ENCODE assay signal across 19 cellular contexts in genomic region chr1:111878649-111879048, GRCh38.
DNase-seq lines count a peak whose midpoint lies in the region; ATAC-seq, FAIRE-seq and TF ChIP-seq lines count a peak whose summit lies in the region.
"Had no signal": no experiment of that assay in that cellular context is flagged by ENCODE, and none has a peak within 500 bp of the region (broad histone marks: within the 10 kb centered on the region; RNA-seq: fewer than 3 reads in every experiment).

No MANE protein-coding gene starts in this region.

- H3F3A ChIP-seq in neural progenitor cell (ENCODE audit: low read depth): no peaks in the 10 kb centered on the region

- H3K27ac ChIP-seq in neural progenitor cell: no peak overlapping the region
- H3K27ac ChIP-seq: ascending aorta, BLaER1, coronary artery, hepatocyte had no signal

- H3K9ac ChIP-seq in neural progenitor cell: no peak overlapping the region
- H3K9ac ChIP-seq: BLaER1 had no signal

- ATAC-seq in GM18868 (IDR thresholded peaks at IDR 0.05; ENCODE audit: unreplicated experiment) (peak; percentile 83), HG02981 (IDR thresholded peaks at IDR 0.05; ENCODE audit: unreplicated experiment) (peak; percentile 65), HG03175 (IDR thresholded peaks at IDR 0.05; ENCODE audit: unreplicated experiment) (no peak)
- ATAC-seq: activated CD8-positive, alpha-beta T cell treated with anti-CD3 and anti-CD28 coated beads, Interleukin-2, amount 10 ng/mL, durations not matched to agents 7 days and 5 days; esophagus mucosa; left colon had no signal

- peaks cover 29% of the 10 kb centered on the region for H3K4me1 ChIP-seq in neural progenitor cell

- H3K27me3 ChIP-seq in bronchial epithelial cell (ENCODE audit: control insufficient read depth, insufficient read depth, low read length) (no peaks in the 10 kb centered on the region), neural progenitor cell (no peaks in the 10 kb centered on the region)
- H3K27me3 ChIP-seq: ascending aorta, BLaER1 had no signal

- H3K9me3 Mint-ChIP-seq in neural progenitor cell: no peaks in the 10 kb centered on the region

- peak overlapping the region; percentile 57 for H2AFZ ChIP-seq in neural progenitor cell (replicated peaks)
- H2AFZ ChIP-seq: hepatocyte had no signal

- no peak overlapping the region for H3K4me3 Mint-ChIP-seq in neural progenitor cell
- H3K4me3 Mint-ChIP-seq: activated CD8-positive, alpha-beta T cell treated with anti-CD3 and anti-CD28 coated beads, Interleukin-2, amount 10 ng/mL, durations not matched to agents 7 days and 5 days had no signal

- FAIRE-seq in bronchial epithelial cell (lab: Jason Lieb, UNC): no peak

- H3K36me3 ChIP-seq in bronchial epithelial cell (ENCODE audit: control insufficient read depth, insufficient read depth, low read length) (no peaks in the 10 kb centered on the region), neural progenitor cell (no peaks in the 10 kb centered on the region)
- H3K36me3 ChIP-seq: ascending aorta, BLaER1 had no signal

- no peak overlapping the region for H3K27ac Mint-ChIP-seq in neural progenitor cell
- H3K27ac Mint-ChIP-seq: activated CD8-positive, alpha-beta T cell treated with anti-CD3 and anti-CD28 coated beads, Interleukin-2, amount 10 ng/mL, durations not matched to agents 7 days and 5 days; progenitor cell of endocrine pancreas had no signal

- TF ChIP-seq CTCF in bronchial epithelial cell (IDR thresholded peaks at IDR 0.05; ENCODE audit: insufficient read depth, low read length, severe bottlenecking) (no peak), neural progenitor cell (IDR thresholded peaks at IDR 0.05) (no peak)

- DNase-seq in bronchial epithelial cell (ENCODE audit: low read depth) (peak; percentile 87), neural progenitor cell (ENCODE audit: low spot score) (no peak), NCI-H128 (lab: John Stamatoyannopoulos, UW; ENCODE audit: unreplicated experiment) (no peak), DMS153 treated with DMSO at 0.1 percent for 48 hours (lab: John Stamatoyannopoulos, UW; ENCODE audit: unreplicated experiment) (no peak), activated T-cell treated with anti-CD3 and anti-CD28 coated beads for 4 hours (no peak)
- DNase-seq: activated CD8-positive, alpha-beta T cell treated with anti-CD3 and anti-CD28 coated beads, Interleukin-2, amount 10 ng/mL, durations not matched to agents 7 days and 5 days; DND-41; left colon; MM.1S; NCI-H2081 treated with DMSO at 0.1 percent for 48 hours had no signal

- peaks cover 14% of the 10 kb centered on the region for H3K4me1 Mint-ChIP-seq in neural progenitor cell

- H3K79me2 ChIP-seq in neural progenitor cell (ENCODE audit: low read depth): no peaks in the 10 kb centered on the region
- H3K79me2 ChIP-seq: hepatocyte had no signal

- H3K36me3 Mint-ChIP-seq in neural progenitor cell: no peaks in the 10 kb centered on the region

- no peaks in the 10 kb centered on the region for H4K20me1 ChIP-seq in neural progenitor cell (ENCODE audit: low read depth)
- H4K20me1 ChIP-seq: BLaER1 had no signal

- H3K27me3 Mint-ChIP-seq in neural progenitor cell (ENCODE audit: insufficient read depth, low read depth): peaks cover 2% of the 10 kb centered on the region

- H3K4me3 ChIP-seq in bronchial epithelial cell (ENCODE audit: low read depth, low read length) (no peak overlapping the region), neural progenitor cell (no peak overlapping the region)
- H3K4me3 ChIP-seq: ascending aorta, BLaER1, coronary artery, hepatocyte had no signal

- no peaks in the 10 kb centered on the region for H3K9me3 ChIP-seq in neural progenitor cell (ENCODE audit: low read depth)
- H3K9me3 ChIP-seq: ascending aorta, BLaER1 had no signal

- H3K4me2 ChIP-seq in neural progenitor cell: no peak overlapping the region
- H3K4me2 ChIP-seq: BLaER1, hepatocyte had no signal
